ENCODE assay signal across 1 cellular context in the genomic region with DNA sequence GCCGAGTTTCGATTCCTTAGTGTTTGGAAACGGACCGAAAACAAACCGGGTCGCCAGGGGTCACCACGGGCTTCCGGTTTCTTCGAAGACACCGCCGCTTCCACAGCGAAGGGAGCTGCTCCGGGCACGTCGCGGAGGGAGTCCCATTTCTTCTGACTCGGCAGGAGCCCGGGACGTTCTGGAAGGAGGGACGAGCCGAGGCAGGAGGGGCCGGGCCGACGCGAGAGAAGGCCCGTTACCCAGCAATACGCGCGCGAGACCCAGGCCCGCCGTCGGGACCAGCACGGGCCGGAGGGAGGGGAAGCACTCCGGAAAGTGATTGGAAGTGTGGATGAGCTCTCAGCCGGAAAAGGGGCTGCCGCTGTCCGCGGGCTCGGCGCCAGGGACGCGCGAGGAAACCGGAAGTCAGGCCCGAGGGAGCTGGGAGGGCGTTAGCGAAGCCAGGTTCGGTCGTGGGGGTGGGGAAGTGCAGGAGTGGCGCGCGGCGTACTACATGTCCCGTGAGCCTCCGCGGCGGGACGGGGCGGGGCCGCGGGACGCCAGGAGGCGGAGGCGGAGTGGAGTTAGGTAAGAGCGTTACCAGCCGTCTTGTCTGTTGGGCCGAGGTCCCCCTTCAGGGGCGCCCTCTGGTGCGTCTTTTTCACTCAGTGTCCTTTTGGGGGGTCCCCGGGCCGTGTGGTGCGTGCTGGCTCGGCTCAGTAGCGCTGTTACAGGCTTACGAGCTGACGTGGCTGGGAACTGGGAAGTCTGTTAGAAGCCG.
TF ChIP-seq lines count a peak whose summit lies in the region.

A gene with protein sequence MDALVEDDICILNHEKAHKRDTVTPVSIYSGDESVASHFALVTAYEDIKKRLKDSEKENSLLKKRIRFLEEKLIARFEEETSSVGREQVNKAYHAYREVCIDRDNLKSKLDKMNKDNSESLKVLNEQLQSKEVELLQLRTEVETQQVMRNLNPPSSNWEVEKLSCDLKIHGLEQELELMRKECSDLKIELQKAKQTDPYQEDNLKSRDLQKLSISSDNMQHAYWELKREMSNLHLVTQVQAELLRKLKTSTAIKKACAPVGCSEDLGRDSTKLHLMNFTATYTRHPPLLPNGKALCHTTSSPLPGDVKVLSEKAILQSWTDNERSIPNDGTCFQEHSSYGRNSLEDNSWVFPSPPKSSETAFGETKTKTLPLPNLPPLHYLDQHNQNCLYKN (minus strand): TSS at position 188 of the 760 bp plus-strand sequence. CDS start 8,207 bp downstream, outside the sequence.
A gene with protein sequence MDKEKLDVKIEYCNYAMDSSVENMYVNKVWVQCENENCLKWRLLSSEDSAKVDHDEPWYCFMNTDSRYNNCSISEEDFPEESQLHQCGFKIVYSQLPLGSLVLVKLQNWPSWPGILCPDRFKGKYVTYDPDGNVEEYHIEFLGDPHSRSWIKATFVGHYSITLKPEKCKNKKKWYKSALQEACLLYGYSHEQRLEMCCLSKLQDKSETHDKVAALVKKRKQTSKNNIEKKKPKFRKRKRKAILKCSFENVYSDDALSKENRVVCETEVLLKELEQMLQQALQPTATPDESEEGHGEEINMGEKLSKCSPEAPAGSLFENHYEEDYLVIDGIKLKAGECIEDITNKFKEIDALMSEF (plus strand): TSS at position 85 of the 760 bp plus-strand sequence. CDS start 64,348 bp downstream, outside the sequence.

TF ChIP-seq in K562, 482 proteins besides CTCF, POLR2A, EP300 and RAD21 (continued from another document and continues in another):
- TF ChIP-seq, protein P1, sequence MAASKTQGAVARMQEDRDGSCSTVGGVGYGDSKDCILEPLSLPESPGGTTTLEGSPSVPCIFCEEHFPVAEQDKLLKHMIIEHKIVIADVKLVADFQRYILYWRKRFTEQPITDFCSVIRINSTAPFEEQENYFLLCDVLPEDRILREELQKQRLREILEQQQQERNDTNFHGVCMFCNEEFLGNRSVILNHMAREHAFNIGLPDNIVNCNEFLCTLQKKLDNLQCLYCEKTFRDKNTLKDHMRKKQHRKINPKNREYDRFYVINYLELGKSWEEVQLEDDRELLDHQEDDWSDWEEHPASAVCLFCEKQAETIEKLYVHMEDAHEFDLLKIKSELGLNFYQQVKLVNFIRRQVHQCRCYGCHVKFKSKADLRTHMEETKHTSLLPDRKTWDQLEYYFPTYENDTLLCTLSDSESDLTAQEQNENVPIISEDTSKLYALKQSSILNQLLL (CRISPR knock-in tag; IDR thresholded peaks at IDR 0.05; ENCODE audit: borderline replicate concordance): no peak
- TF ChIP-seq, protein P2, sequence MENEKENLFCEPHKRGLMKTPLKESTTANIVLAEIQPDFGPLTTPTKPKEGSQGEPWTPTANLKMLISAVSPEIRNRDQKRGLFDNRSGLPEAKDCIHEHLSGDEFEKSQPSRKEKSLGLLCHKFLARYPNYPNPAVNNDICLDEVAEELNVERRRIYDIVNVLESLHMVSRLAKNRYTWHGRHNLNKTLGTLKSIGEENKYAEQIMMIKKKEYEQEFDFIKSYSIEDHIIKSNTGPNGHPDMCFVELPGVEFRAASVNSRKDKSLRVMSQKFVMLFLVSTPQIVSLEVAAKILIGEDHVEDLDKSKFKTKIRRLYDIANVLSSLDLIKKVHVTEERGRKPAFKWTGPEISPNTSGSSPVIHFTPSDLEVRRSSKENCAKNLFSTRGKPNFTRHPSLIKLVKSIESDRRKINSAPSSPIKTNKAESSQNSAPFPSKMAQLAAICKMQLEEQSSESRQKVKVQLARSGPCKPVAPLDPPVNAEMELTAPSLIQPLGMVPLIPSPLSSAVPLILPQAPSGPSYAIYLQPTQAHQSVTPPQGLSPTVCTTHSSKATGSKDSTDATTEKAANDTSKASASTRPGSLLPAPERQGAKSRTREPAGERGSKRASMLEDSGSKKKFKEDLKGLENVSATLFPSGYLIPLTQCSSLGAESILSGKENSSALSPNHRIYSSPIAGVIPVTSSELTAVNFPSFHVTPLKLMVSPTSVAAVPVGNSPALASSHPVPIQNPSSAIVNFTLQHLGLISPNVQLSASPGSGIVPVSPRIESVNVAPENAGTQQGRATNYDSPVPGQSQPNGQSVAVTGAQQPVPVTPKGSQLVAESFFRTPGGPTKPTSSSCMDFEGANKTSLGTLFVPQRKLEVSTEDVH (IDR thresholded peaks at IDR 0.05; ENCODE audit: low read depth, partially characterized antibody): peak; percentile 68
- peak; percentile 73 for TF ChIP-seq RBM22 (IDR thresholded peaks at IDR 0.05; ENCODE audit: low read depth, low read length, poor library complexity, severe bottlenecking)
- peak; percentile 20 for TF ChIP-seq U2AF1 (optimal IDR thresholded peaks at IDR 0.05; ENCODE audit: low read depth, low read length)
- TF ChIP-seq, protein P3, sequence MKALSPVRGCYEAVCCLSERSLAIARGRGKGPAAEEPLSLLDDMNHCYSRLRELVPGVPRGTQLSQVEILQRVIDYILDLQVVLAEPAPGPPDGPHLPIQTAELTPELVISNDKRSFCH (CRISPR knock-in tag; IDR thresholded peaks at IDR 0.05): no peak
- TF ChIP-seq, protein P3 (tag; IDR thresholded peaks at IDR 0.05): peak; percentile 6
- TF ChIP-seq KAT7 (CRISPR knock-in tag; IDR thresholded peaks at IDR 0.05; ENCODE audit: borderline replicate concordance): peak; percentile 95; the same call in 1 of the 2 replicates
- peak; percentile 93 for TF ChIP-seq SUPT5H (IDR thresholded peaks at IDR 0.05)
- TF ChIP-seq, protein P4, sequence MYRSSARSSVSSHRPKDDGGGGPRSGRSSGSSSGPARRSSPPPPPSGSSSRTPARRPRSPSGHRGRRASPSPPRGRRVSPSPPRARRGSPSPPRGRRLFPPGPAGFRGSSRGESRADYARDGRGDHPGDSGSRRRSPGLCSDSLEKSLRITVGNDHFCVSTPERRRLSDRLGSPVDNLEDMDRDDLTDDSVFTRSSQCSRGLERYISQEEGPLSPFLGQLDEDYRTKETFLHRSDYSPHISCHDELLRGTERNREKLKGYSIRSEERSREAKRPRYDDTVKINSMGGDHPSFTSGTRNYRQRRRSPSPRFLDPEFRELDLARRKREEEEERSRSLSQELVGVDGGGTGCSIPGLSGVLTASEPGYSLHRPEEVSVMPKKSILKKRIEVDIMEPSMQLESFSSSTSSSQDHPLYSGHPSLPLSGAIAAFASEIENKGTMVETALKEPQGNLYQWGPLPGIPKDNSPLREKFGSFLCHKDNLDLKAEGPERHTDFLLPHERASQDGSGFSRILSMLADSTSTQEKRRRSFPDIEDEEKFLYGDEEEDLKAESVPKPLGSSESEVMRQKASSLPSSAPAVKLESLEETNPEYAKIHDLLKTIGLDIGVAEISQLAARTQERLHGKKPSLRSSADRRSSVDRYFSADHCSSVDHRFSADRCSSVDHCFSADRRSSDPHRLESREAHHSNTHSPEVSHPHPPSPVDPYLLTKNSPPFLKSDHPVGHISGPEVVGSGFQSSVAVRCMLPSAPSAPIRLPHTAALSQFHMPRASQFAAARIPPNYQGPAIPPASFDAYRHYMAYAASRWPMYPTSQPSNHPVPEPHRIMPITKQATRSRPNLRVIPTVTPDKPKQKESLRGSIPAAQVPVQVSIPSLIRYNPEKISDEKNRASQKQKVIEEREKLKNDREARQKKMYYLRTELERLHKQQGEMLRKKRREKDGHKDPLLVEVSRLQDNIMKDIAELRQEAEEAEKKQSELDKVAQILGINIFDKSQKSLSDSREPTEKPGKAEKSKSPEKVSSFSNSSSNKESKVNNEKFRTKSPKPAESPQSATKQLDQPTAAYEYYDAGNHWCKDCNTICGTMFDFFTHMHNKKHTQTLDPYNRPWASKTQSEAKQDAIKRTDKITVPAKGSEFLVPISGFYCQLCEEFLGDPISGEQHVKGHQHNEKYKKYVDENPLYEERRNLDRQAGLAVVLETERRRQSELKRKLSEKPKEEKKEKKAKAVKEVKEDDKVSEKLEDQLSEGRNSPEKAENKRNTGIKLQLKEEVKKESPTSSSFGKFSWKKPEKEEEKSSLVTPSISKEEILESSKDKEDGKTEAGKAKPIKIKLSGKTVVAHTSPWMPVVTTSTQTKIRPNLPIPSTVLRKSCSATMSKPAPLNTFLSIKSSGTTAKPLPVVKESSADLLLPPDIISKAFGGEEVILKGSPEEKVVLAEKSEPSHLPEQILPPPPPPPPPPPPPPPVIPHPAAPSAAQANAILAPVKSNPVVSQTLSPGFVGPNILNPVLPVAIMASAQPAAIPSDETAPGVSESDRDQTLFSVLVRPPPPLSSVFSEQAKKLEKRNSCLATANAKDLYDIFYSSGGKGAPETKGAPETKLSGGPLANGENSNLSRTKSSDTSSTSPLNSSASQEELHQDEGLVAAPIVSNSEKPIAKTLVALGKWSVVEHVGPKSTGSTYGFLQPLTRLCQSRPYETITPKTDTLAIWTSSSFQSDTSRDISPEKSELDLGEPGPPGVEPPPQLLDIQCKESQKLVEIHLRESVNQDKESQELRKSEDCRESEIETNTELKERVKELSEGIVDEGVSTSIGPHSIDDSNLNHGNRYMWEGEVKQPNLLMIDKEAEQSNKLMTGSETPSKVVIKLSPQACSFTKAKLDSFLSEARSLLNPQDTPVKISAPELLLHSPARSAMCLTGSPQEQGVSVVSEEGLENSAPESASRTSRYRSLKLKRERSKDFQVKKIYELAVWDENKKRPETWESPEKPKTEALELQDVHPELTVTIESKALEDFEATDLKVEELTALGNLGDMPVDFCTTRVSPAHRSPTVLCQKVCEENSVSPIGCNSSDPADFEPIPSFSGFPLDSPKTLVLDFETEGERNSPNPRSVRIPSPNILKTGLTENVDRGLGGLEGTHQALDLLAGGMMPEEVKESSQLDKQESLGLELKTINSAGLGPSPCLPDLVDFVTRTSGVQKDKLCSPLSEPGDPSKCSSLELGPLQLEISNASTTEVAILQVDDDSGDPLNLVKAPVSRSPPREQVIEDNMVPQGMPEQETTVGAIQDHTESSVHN (IDR thresholded peaks at IDR 0.05; ENCODE audit: borderline replicate concordance in 1 of 2, low read depth in 1 of 2): no peak
- TF ChIP-seq, protein P5, sequence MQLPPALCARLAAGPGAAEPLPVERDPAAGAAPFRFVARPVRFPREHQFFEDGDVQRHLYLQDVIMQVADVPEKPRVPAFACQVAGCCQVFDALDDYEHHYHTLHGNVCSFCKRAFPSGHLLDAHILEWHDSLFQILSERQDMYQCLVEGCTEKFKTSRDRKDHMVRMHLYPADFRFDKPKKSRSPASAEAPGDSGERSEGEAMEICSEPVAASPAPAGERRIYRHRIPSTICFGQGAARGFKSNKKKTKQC (CRISPR knock-in tag; IDR thresholded peaks at IDR 0.05): peak; percentile 82
- peak; percentile 45; the same call in 1 of the 2 replicates for TF ChIP-seq ZSCAN32 (CRISPR knock-in tag; IDR thresholded peaks at IDR 0.05)
- TF ChIP-seq CTBP1 (IDR thresholded peaks at IDR 0.05; ENCODE audit: borderline replicate concordance): peak; percentile 29; the same call in 1 of the 2 replicates
- TF ChIP-seq SAFB (IDR thresholded peaks at IDR 0.05; ENCODE audit: borderline replicate concordance, low read depth, low read length): peak; percentile 90
- peak; percentile 81 for TF ChIP-seq PCBP1 (IDR thresholded peaks at IDR 0.05; ENCODE audit: low read depth, low read length, poor library complexity, severe bottlenecking)
- TF ChIP-seq, protein P6, sequence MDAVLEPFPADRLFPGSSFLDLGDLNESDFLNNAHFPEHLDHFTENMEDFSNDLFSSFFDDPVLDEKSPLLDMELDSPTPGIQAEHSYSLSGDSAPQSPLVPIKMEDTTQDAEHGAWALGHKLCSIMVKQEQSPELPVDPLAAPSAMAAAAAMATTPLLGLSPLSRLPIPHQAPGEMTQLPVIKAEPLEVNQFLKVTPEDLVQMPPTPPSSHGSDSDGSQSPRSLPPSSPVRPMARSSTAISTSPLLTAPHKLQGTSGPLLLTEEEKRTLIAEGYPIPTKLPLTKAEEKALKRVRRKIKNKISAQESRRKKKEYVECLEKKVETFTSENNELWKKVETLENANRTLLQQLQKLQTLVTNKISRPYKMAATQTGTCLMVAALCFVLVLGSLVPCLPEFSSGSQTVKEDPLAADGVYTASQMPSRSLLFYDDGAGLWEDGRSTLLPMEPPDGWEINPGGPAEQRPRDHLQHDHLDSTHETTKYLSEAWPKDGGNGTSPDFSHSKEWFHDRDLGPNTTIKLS (IDR thresholded peaks at IDR 0.05; ENCODE audit: borderline replicate concordance, low read depth): peak; percentile 85
- peak; percentile 93 for TF ChIP-seq EGR1 (conservative IDR thresholded peaks at IDR 0.05)
- peak in 1 of 2 experiments; percentile 89; a peak in 2 of 4 replicates for TF ChIP-seq KDM4B (IDR thresholded peaks at IDR 0.05; ENCODE audit: borderline replicate concordance in 2 of 2, low read depth in 1 of 2)
- no peak for TF ChIP-seq JUN (IDR thresholded peaks at IDR 0.05; ENCODE audit: borderline replicate concordance, low read depth, low read length)
- TF ChIP-seq JUN (CRISPR knock-in tag; IDR thresholded peaks at IDR 0.05; ENCODE audit: borderline replicate concordance): peak; percentile 70; the same call in 1 of the 2 replicates
- TF ChIP-seq RNF2 (IDR thresholded peaks at IDR 0.05): no peak; the same call in none of the 2 replicates
- no peak for TF ChIP-seq CBX2 (IDR thresholded peaks at IDR 0.05; ENCODE audit: insufficient read depth, low read length, poor library complexity, severe bottlenecking)
- TF ChIP-seq CHD2 (IDR thresholded peaks at IDR 0.05; ENCODE audit: low read depth, low read length): peak; percentile 76
- TF ChIP-seq, protein P7, sequence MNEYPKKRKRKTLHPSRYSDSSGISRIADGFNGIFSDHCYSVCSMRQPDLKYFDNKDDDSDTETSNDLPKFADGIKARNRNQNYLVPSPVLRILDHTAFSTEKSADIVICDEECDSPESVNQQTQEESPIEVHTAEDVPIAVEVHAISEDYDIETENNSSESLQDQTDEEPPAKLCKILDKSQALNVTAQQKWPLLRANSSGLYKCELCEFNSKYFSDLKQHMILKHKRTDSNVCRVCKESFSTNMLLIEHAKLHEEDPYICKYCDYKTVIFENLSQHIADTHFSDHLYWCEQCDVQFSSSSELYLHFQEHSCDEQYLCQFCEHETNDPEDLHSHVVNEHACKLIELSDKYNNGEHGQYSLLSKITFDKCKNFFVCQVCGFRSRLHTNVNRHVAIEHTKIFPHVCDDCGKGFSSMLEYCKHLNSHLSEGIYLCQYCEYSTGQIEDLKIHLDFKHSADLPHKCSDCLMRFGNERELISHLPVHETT (CRISPR knock-in tag; conservative IDR thresholded peaks at IDR 0.05 in 1 of 2, IDR thresholded peaks at IDR 0.05 in 1 of 2): peak in 1 of 2 experiments; percentile 89; a peak in 2 of 4 replicates
- TF ChIP-seq, protein P8, sequence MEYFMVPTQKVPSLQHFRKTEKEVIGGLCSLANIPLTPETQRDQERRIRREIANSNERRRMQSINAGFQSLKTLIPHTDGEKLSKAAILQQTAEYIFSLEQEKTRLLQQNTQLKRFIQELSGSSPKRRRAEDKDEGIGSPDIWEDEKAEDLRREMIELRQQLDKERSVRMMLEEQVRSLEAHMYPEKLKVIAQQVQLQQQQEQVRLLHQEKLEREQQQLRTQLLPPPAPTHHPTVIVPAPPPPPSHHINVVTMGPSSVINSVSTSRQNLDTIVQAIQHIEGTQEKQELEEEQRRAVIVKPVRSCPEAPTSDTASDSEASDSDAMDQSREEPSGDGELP (CRISPR knock-in tag; IDR thresholded peaks at IDR 0.05; ENCODE audit: borderline replicate concordance): peak; percentile 73; the same call in 1 of the 2 replicates
- peak; percentile 9; the same call in 1 of the 2 replicates for TF ChIP-seq GATAD2B (IDR thresholded peaks at IDR 0.05; ENCODE audit: borderline replicate concordance)
